ENCODE assay signal across 13 cellular contexts in genomic region chr7:55432506-55432905, GRCh38.
DNase-seq lines count a peak whose midpoint lies in the region; ATAC-seq and TF ChIP-seq lines count a peak whose summit lies in the region.
"Had no signal": no experiment of that assay in that cellular context is flagged by ENCODE, and none has a peak within 500 bp of the region (broad histone marks: within the 10 kb centered on the region; RNA-seq: fewer than 3 reads in every experiment).

No MANE protein-coding gene starts in this region.

- intact Hi-C loops in activated CD4-positive, alpha-beta T cell treated with anti-CD3 and anti-CD28 coated beads for 36 hours (cut with DNase I, micrococcal nuclease) = loop anchor here (2.0 to 5.0 kb wide), 4 partner anchors 84 to 140 kb away; partner anchors contain the start of gene VOPP1 (in 1 of the 2)
- intact Hi-C loops in left colon (cut with DNase I, micrococcal nuclease) = loop anchor here in 1 of 2 donors (10.0 kb wide), 1 partner anchor 162 kb away; no protein-coding TSS in a partner anchor

- POLR2A ChIA-PET in activated CD4-positive, alpha-beta T cell treated with anti-CD3 and anti-CD28 coated beads for 36 hours (lab: Charles Lee) = no interaction called here

- H3K9me3 Mint-ChIP-seq in activated CD4-positive, alpha-beta T cell treated with anti-CD3 and anti-CD28 coated beads for 36 hours (ENCODE audit: low read depth) = no peaks in the 10 kb centered on the region
- H3K9me3 Mint-ChIP-seq in brain = no peaks in the 10 kb centered on the region
- H3K9me3 Mint-ChIP-seq: CD8-positive, alpha-beta memory T cell had no signal

- peak overlapping the region; percentile 34 for H3K27ac ChIP-seq in thymus (ENCODE audit: low read depth)
- H3K27ac ChIP-seq: 22Rv1; BLaER1 treated with 17β-estradiol and CSF1 and Interleukin-3, amounts not matched to agents 10 nM and 100 nM had no signal

- H3K36me3 ChIP-seq in thymus (ENCODE audit: control insufficient read depth, insufficient read depth) = peaks cover 4% of the 10 kb centered on the region
- H3K36me3 ChIP-seq: Peyer's patch had no signal

- ATAC-seq in activated CD4-positive, alpha-beta T cell treated with anti-CD3 and anti-CD28 coated beads for 36 hours = peak; percentile 21
- ATAC-seq in left colon (peak; percentile 25), GM18868 (IDR thresholded peaks at IDR 0.05; ENCODE audit: unreplicated experiment) (no peak)

- H3K27ac Mint-ChIP-seq in activated CD4-positive, alpha-beta T cell treated with anti-CD3 and anti-CD28 coated beads for 36 hours = no peak overlapping the region
- H3K27ac Mint-ChIP-seq in brain = peak overlapping the region in 3 of 5 experiments; percentile 0 to 64 (median 10)

- no peaks in the 10 kb centered on the region for H3K27me3 Mint-ChIP-seq in activated CD4-positive, alpha-beta T cell treated with anti-CD3 and anti-CD28 coated beads for 36 hours
- H3K27me3 Mint-ChIP-seq in brain = peaks cover 4% of the 10 kb centered on the region
- H3K27me3 Mint-ChIP-seq: CD8-positive, alpha-beta memory T cell had no signal

- peaks cover 36% of the 10 kb centered on the region for H3K4me1 Mint-ChIP-seq in activated CD4-positive, alpha-beta T cell treated with anti-CD3 and anti-CD28 coated beads for 36 hours
- H3K4me1 Mint-ChIP-seq in brain = peaks cover 26% of the 10 kb centered on the region

- CTCF ChIA-PET in activated CD4-positive, alpha-beta T cell treated with anti-CD3 and anti-CD28 coated beads for 36 hours (lab: Charles Lee) = interaction anchor here (0.7 to 2.7 kb wide), 12 partner anchors 17 to 163 kb away, joined by 3 to 20 read pairs (median 4); no protein-coding TSS in a partner anchor

- 86% methylated on average over 3 of the region's 3 CpGs for WGBS in thymus

- TF ChIP-seq CTCF in brain (conservative IDR thresholded peaks at IDR 0.05) = no peak

- peaks cover 45% of the 10 kb centered on the region for H3K4me1 ChIP-seq in thymus (ENCODE audit: control insufficient read depth, insufficient read depth, low read length)
- H3K4me1 ChIP-seq: BLaER1 treated with 17β-estradiol and CSF1 and Interleukin-3, amounts not matched to agents 10 nM and 100 nM; Peyer's patch had no signal

- no peaks in the 10 kb centered on the region for H3K27me3 ChIP-seq in thymus (ENCODE audit: control insufficient read depth, insufficient read depth)
- H3K27me3 ChIP-seq: BLaER1 treated with 17β-estradiol and CSF1 and Interleukin-3, amounts not matched to agents 10 nM and 100 nM; Peyer's patch had no signal

- no peak overlapping the region for H3K4me3 Mint-ChIP-seq in activated CD4-positive, alpha-beta T cell treated with anti-CD3 and anti-CD28 coated beads for 36 hours
- H3K4me3 Mint-ChIP-seq in brain = no peak overlapping the region
- H3K4me3 Mint-ChIP-seq: CD8-positive, alpha-beta memory T cell had no signal

- no peak overlapping the region for H3K4me3 ChIP-seq in thymus (ENCODE audit: low read length)
- H3K4me3 ChIP-seq: BLaER1 treated with 17β-estradiol and CSF1 and Interleukin-3, amounts not matched to agents 10 nM and 100 nM; Peyer's patch had no signal

- H3K9me3 ChIP-seq in thymus (ENCODE audit: control insufficient read depth) = no peaks in the 10 kb centered on the region
- H3K9me3 ChIP-seq: BLaER1 treated with 17β-estradiol and CSF1 and Interleukin-3, amounts not matched to agents 10 nM and 100 nM; Peyer's patch had no signal

- no peak for DNase-seq in activated CD4-positive, alpha-beta T cell treated with anti-CD3 and anti-CD28 coated beads for 36 hours
- DNase-seq in activated CD4-positive, alpha-beta T cell treated with anti-CD3 and anti-CD28 coated beads for 48 hours = no peak
- DNase-seq in left colon (no peak), inferior parietal cortex (ENCODE audit: extremely low spot score) (no peak)
- no peak for DNase-seq in central memory CD4-positive, alpha-beta T cell
- DNase-seq: MV-4-11, Peyer's patch had no signal

- H3K36me3 Mint-ChIP-seq in activated CD4-positive, alpha-beta T cell treated with anti-CD3 and anti-CD28 coated beads for 36 hours (ENCODE audit: low read depth) = peaks cover 2% of the 10 kb centered on the region
- peaks cover 3% of the 10 kb centered on the region for H3K36me3 Mint-ChIP-seq in brain
